Comparison of ENCODE assay signal across 23 cellular contexts in the genomic region with DNA sequence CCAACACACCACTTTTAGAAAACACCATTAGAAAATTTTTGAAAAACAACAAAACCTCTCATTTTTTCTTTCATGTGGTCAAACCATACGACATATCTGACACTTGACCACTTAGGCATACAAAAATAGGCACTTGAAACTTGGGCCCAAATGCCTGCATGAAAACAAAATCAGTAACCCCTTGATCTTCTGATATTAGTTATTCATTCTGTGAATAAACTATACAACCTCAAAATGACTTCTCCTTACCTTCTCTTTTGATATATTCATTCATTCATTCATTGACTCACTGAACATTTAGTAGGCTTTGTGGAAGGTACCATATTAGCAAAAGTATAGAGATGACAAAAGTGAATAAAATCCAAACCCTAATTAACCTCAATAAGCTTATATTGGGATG. TPM values are rescaled to one million over a fixed set of nuclear protein-coding genes. Genes with fewer than 3 reads are reported as not detected.
A peak's percentile ranks its signal among the peaks of the same experiment; 100 is the strongest.
DNase-seq lines count a peak whose midpoint lies in the region; ATAC-seq, FAIRE-seq and TF ChIP-seq lines count a peak whose summit lies in the region.
"Had no signal": no experiment of that assay in that cellular context is flagged by ENCODE, and none has a peak within 500 bp of the region (broad histone marks: within the 10 kb centered on the region; RNA-seq: fewer than 3 reads in every experiment).

No MANE protein-coding gene starts in this region.

- POLR2A ChIA-PET in PC-9 (lab: Charles Lee; ENCODE audit: unreplicated experiment), result interaction anchor here (0.6 kb wide), 1 partner anchor 15 kb away, joined by 35 read pairs; no protein-coding TSS in a partner anchor

- TF ChIP-seq POLR2A in gastroesophageal sphincter (IDR thresholded peaks at IDR 0.05) (no peak), GM12891 (IDR thresholded peaks at IDR 0.05; ENCODE audit: low read depth, low read length) (no peak)

- H2AFZ ChIP-seq in PC-9 (no peak overlapping the region), smooth muscle cell (ENCODE audit: low read depth) (no peak overlapping the region)
- H2AFZ ChIP-seq: hepatocyte, parathyroid adenoma had no signal

- WGBS in gastroesophageal sphincter (ENCODE audit: low coverage in 1 of 2), 2 donors, result 69 to 73% methylated on average over 1 of the region's 1 CpG
- 75% methylated on average over 1 of the region's 1 CpG for WGBS in smooth muscle cell (ENCODE audit: low lambda C conversion rate)

- H3K9me3 ChIP-seq in PC-9 (ENCODE audit: insufficient read depth, low read depth) (no peaks in the 10 kb centered on the region), gastroesophageal sphincter (no peaks in the 10 kb centered on the region), smooth muscle cell (replicated peaks; ENCODE audit: low read depth) (no peaks in the 10 kb centered on the region)

- H3K4me3 ChIP-seq in GM12865 (ENCODE audit: low read depth, low read length), result no peak overlapping the region
- H3K4me3 ChIP-seq in PC-9, result no peak overlapping the region
- no peak overlapping the region for H3K4me3 ChIP-seq in gastroesophageal sphincter
- H3K4me3 ChIP-seq in smooth muscle cell, result no peak overlapping the region
- H3K4me3 ChIP-seq: hepatocyte had no signal

- TSS peak; percentile 1 for BruUV-seq in PC-9 (replicated peaks; lab: Mats Ljungman, UMichigan)

- CTCF ChIA-PET in PC-9 (lab: Charles Lee), result interaction anchor here (0.6 kb wide), 1 partner anchor 15 kb away, joined by 7 read pairs; no protein-coding TSS in a partner anchor

- H4K20me1 ChIP-seq in PC-9 (ENCODE audit: insufficient read depth) (peaks cover 43% of the 10 kb centered on the region), smooth muscle cell (ENCODE audit: low read depth) (peaks cover 100% of the 10 kb centered on the region)

- TF ChIP-seq EP300 in gastroesophageal sphincter (IDR thresholded peaks at IDR 0.05), result no peak

- peak; percentile 38 for DNase-seq in GM12865 (ENCODE audit: low read depth)
- no peak for DNase-seq in PC-9
- no peak for DNase-seq in smooth muscle cell (lab: John Stamatoyannopoulos, UW; ENCODE audit: unreplicated experiment)
- no peak for DNase-seq in GM12891 (ENCODE audit: insufficient read length, low spot score)
- DNase-seq: activated CD4-positive, alpha-beta memory T cell treated with anti-CD3 and anti-CD28 coated beads, Interleukin-2, amount 10 ng/mL, durations not matched to agents 7 days and 5 days; erythroblast; foreskin keratinocyte; IMR-90; naive thymus-derived CD4-positive, alpha-beta T cell; NCI-H1105 treated with DMSO at 0.1 percent for 48 hours; NCI-H2029; NCI-H2227 treated with DMSO at 0.1 percent for 48 hours; NCI-H69; right cardiac atrium; SHP77; stimulated activated naive CD8-positive, alpha-beta T cell treated with anti-CD3 and anti-CD28 coated beads, Interleukin-15, Interleukin-2, amounts not matched to agents 100 U/mL and 50 U/mL, for 24 hours had no signal

- H3K4me1 ChIP-seq in PC-9 (replicated peaks; ENCODE audit: insufficient read depth), result no peaks in the 10 kb centered on the region
- peaks cover 6 to 86% (median 31%) of the 10 kb centered on the region in 3 donors for H3K4me1 ChIP-seq in gastroesophageal sphincter
- no peaks in the 10 kb centered on the region for H3K4me1 ChIP-seq in smooth muscle cell (ENCODE audit: low read depth)
- H3K4me1 ChIP-seq: foreskin keratinocyte had no signal

- no peaks in the 10 kb centered on the region for H3K9me2 ChIP-seq in PC-9 (ENCODE audit: insufficient read depth)

- H3K4me2 ChIP-seq in PC-9, result no peak overlapping the region
- no peak overlapping the region for H3K4me2 ChIP-seq in smooth muscle cell
- H3K4me2 ChIP-seq: hepatocyte had no signal

- no peak for ATAC-seq in gastroesophageal sphincter
- ATAC-seq in HG03565 (IDR thresholded peaks at IDR 0.05; ENCODE audit: unreplicated experiment), result no peak
- no peak for ATAC-seq in HG03520 (IDR thresholded peaks at IDR 0.05; ENCODE audit: unreplicated experiment)
- ATAC-seq: foreskin keratinocyte; HCT116; left lobe of liver; naive thymus-derived CD4-positive, alpha-beta T cell; right cardiac atrium; stimulated activated naive CD8-positive, alpha-beta T cell treated with anti-CD3 and anti-CD28 coated beads, Interleukin-15, Interleukin-2, amounts not matched to agents 100 U/mL and 50 U/mL, for 24 hours had no signal

- peaks cover 46% of the 10 kb centered on the region for H3K36me3 ChIP-seq in PC-9 (ENCODE audit: low read depth)
- peaks cover 6 to 40% of the 10 kb centered on the region in 2 donors for H3K36me3 ChIP-seq in gastroesophageal sphincter
- H3K36me3 ChIP-seq in smooth muscle cell (ENCODE audit: low read depth), result peaks cover 35% of the 10 kb centered on the region

- no peak overlapping the region for H3K9ac ChIP-seq in smooth muscle cell (ENCODE audit: low read depth)
- H3K9ac ChIP-seq: parathyroid adenoma had no signal

- H3F3A ChIP-seq in PC-9 (ENCODE audit: insufficient read depth, low read depth) (peaks cover 50% of the 10 kb centered on the region; the same call in 1 of the 2 replicates), smooth muscle cell (ENCODE audit: low read depth) (peaks cover 6% of the 10 kb centered on the region)

- TF ChIP-seq CTCF in GM12865 (IDR thresholded peaks at IDR 0.05; ENCODE audit: insufficient read depth, low read depth, low read length, missing control alignments) (no peak), PC-9 (conservative IDR thresholded peaks at IDR 0.05) (no peak), gastroesophageal sphincter (IDR thresholded peaks at IDR 0.05) (no peak), smooth muscle cell (IDR thresholded peaks at IDR 0.05; ENCODE audit: borderline replicate concordance, insufficient read depth, poor library complexity, severe bottlenecking) (no peak)

- H3K27ac ChIP-seq in PC-9 (no peak overlapping the region; the same call in 1 of the 2 replicates), gastroesophageal sphincter (peak overlapping the region; percentile 16 to 85 (median 59)), smooth muscle cell (ENCODE audit: low read depth) (peak overlapping the region; percentile 38)
- H3K27ac ChIP-seq: hepatocyte, parathyroid adenoma had no signal

- H3K79me2 ChIP-seq in PC-9 (ENCODE audit: low read depth), result peaks cover 58% of the 10 kb centered on the region
- peaks cover 100% of the 10 kb centered on the region for H3K79me2 ChIP-seq in smooth muscle cell (ENCODE audit: low read depth)

- intact Hi-C loops in PC-9 (cut with micrococcal nuclease; ENCODE audit: unreplicated experiment), result no loop called here

- no peaks in the 10 kb centered on the region for H3K27me3 ChIP-seq in PC-9 (ENCODE audit: insufficient read depth, low read depth)
- no peaks in the 10 kb centered on the region for H3K27me3 ChIP-seq in gastroesophageal sphincter
- no peaks in the 10 kb centered on the region for H3K27me3 ChIP-seq in smooth muscle cell (ENCODE audit: low read depth)
- H3K27me3 ChIP-seq: foreskin keratinocyte, hepatocyte had no signal

- no peak for FAIRE-seq in GM12891 (lab: Jason Lieb, UNC)

TF ChIP-seq in GM12891, 5 proteins besides CTCF, POLR2A, EP300 and RAD21:
- no peak for TF ChIP-seq POLR2AphosphoS5 (IDR thresholded peaks at IDR 0.05; ENCODE audit: low read depth, low read length)
- TF ChIP-seq TAF1 (IDR thresholded peaks at IDR 0.05; ENCODE audit: low read depth, low read length), result no peak
- no peak for TF ChIP-seq SPI1 (IDR thresholded peaks at IDR 0.05; ENCODE audit: low read depth, low read length)
- TF ChIP-seq PAX5 (IDR thresholded peaks at IDR 0.05; ENCODE audit: insufficient read depth, low read length, severe bottlenecking), result no peak

RNA-seq across cellular contexts. Expression of a gene that starts 26.4 kb away (rescaled TPM):
- total RNA-seq in PC-9 (2021) (307 and 421 TPM in 2 replicates), gastroesophageal sphincter (1,000 to 10,000 TPM in 3 of 4 donors, 100 to 1,000 TPM in 1; 998 to 2,832 (median 1,462) TPM), smooth muscle cell (2,267 and 2,867 TPM in 2 replicates)
- 674 and 859 TPM in 2 replicates for polyA plus RNA-seq in smooth muscle cell
- polyA plus RNA-seq in GM12891 (2012; ENCODE audit: low read depth, missing spikeins), result 30.6 TPM
